ENCODE assay signal across 29 cellular contexts in genomic region chr15:77430652-77431051, GRCh38.
"Had no signal": no experiment of that assay in that cellular context is flagged by ENCODE, and none has a peak within 500 bp of the region (broad histone marks: within the 10 kb centered on the region; RNA-seq: fewer than 3 reads in every experiment).

No MANE protein-coding gene starts in this region.

- H3K27ac Mint-ChIP-seq: activated CD8-positive, alpha-beta T cell treated with anti-CD3 and anti-CD28 coated beads for 36 hours; activated naive CD4-positive, alpha-beta T cell treated with anti-CD3 and anti-CD28 coated beads for 36 hours; dendritic cell treated with granulocyte-macrophage colony-stimulating factor and Interleukin-4, amounts not matched to agents 40 ng/mL and 50 ng/mL, for 4 days; endodermal cell; nephron progenitor cell; stimulated activated naive B cell treated with anti-CD40 and anti-IgM and Interleukin-4, amounts not matched to agents 10 μg/mL and 1 μg/mL and 100 μg/mL, for 72 hours; T-helper 17 cell had no signal

- H3K27ac ChIP-seq: breast epithelium, neutrophil, ovary, prostate gland, sigmoid colon, stomach, thyroid gland, upper lobe of left lung, vagina had no signal

- H3K36me3 ChIP-seq: breast epithelium, neutrophil, ovary, prostate gland, stomach, thyroid gland, upper lobe of left lung, vagina had no signal

- H3K4me1 Mint-ChIP-seq: endodermal cell had no signal

- FAIRE-seq: keratinocyte, small intestine had no signal

- H3K4me1 ChIP-seq: breast epithelium, prostate gland, sigmoid colon had no signal

- H3K27me3 Mint-ChIP-seq: activated CD8-positive, alpha-beta T cell treated with anti-CD3 and anti-CD28 coated beads for 36 hours; dendritic cell treated with granulocyte-macrophage colony-stimulating factor and Interleukin-4, amounts not matched to agents 40 ng/mL and 50 ng/mL, for 4 days; stimulated activated naive B cell treated with anti-CD40 and anti-IgM and Interleukin-4, amounts not matched to agents 10 μg/mL and 1 μg/mL and 100 μg/mL, for 72 hours; T-helper 17 cell had no signal

- ATAC-seq: esophagus mucosa; left cardiac atrium; left ventricle myocardium superior; mucosa of descending colon; stimulated activated naive B cell treated with anti-CD40 and anti-IgM and Interleukin-4, amounts not matched to agents 10 μg/mL and 1 μg/mL and 100 μg/mL, for 72 hours; T-helper 17 cell had no signal

- H3K27me3 ChIP-seq: breast epithelium, neutrophil, ovary, sigmoid colon, stomach, thyroid gland, upper lobe of left lung, vagina had no signal

- H3K4me3 Mint-ChIP-seq: activated CD8-positive, alpha-beta T cell treated with anti-CD3 and anti-CD28 coated beads for 36 hours; activated naive CD4-positive, alpha-beta T cell treated with anti-CD3 and anti-CD28 coated beads for 36 hours; dendritic cell treated with granulocyte-macrophage colony-stimulating factor and Interleukin-4, amounts not matched to agents 40 ng/mL and 50 ng/mL, for 4 days; endodermal cell; nephron progenitor cell; stimulated activated naive B cell treated with anti-CD40 and anti-IgM and Interleukin-4, amounts not matched to agents 10 μg/mL and 1 μg/mL and 100 μg/mL, for 72 hours; T-helper 17 cell had no signal

- H3K9me3 ChIP-seq: breast epithelium, mucosa of descending colon, neutrophil, ovary, prostate gland, sigmoid colon, stomach, thyroid gland, upper lobe of left lung, vagina had no signal

- DNase-seq: activated CD8-positive, alpha-beta T cell treated with anti-CD3 and anti-CD28 coated beads for 36 hours; activated effector memory CD4-positive, alpha-beta T cell treated with anti-CD3 and anti-CD28 coated beads, Interleukin-2, amount 50 U/mL, for 16 hours; activated naive CD4-positive, alpha-beta T cell treated with anti-CD3 and anti-CD28 coated beads for 36 hours; amygdala; central memory CD4-positive, alpha-beta T cell; endodermal cell; foreskin fibroblast; head of caudate nucleus; hippocampal formation; left cardiac atrium; left ventricle myocardium superior; mucosa of descending colon; nephron progenitor cell; ovary; sigmoid colon; small intestine; stimulated activated CD4-positive, alpha-beta T cell treated with anti-CD3 and anti-CD28 coated beads, Interleukin-4, amount 100 ng/mL, for 24 hours; stimulated activated naive B cell treated with anti-CD40 and anti-IgM and Interleukin-4, amounts not matched to agents 10 μg/mL and 1 μg/mL and 100 μg/mL, for 72 hours; stomach; T-helper 17 cell; thyroid gland; upper lobe of left lung had no signal

- H3K9me3 Mint-ChIP-seq: activated CD8-positive, alpha-beta T cell treated with anti-CD3 and anti-CD28 coated beads for 36 hours; activated naive CD4-positive, alpha-beta T cell treated with anti-CD3 and anti-CD28 coated beads for 36 hours; dendritic cell treated with granulocyte-macrophage colony-stimulating factor and Interleukin-4, amounts not matched to agents 40 ng/mL and 50 ng/mL, for 4 days; endodermal cell; nephron progenitor cell; stimulated activated naive B cell treated with anti-CD40 and anti-IgM and Interleukin-4, amounts not matched to agents 10 μg/mL and 1 μg/mL and 100 μg/mL, for 72 hours had no signal

- H3K4me3 ChIP-seq: breast epithelium, mucosa of descending colon, ovary, prostate gland, sigmoid colon, stomach, thyroid gland, upper lobe of left lung, vagina had no signal
